ENCODE assay signal across 9 cellular contexts in the genomic region with DNA sequence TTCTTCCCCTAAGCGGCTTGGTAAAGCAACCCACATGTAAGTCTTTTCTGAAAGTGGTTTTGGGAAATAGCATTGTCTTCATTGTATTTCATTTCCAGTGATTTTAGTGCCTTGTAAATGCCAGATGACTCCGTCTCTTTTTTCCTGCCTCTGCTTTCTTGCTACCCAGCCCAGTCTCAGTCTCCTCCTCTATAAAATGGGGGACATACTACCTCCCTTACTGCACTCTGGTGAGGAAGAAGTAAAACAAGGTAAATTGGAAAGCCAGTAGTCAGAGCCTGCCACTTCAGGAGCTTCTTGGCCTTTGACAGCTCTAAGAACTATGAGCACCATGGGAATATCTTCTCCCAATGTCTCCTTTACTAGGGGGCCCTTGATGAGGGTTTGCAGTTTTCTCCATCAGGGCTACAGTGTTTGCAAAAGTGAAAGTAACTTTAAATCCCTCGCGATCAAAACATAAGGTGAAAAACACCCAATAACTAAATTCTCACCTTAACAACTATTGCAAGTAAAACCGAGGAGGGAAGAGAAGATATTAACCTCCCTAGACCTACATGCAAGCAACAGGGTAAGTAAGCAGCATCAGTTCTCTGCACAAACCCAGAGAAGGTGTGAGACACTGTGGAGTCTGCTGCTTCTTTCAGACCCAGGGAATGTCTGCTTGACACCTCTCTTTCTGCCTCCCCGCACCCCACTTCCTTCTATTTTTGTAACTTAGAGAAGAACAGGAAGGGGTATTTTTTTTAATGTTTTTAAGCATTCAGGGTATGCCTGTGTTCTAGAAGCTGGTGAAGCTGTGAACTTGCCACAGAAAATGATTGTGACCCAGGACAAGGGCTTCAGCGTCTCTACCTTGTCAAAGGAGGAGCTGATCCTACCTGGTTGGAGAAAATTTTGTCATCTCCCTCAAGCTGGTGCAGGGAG.
DNase-seq lines count a peak whose midpoint lies in the region; ATAC-seq, FAIRE-seq and TF ChIP-seq lines count a peak whose summit lies in the region.
"Had no signal": no experiment of that assay in that cellular context is flagged by ENCODE, and none has a peak within 500 bp of the region (broad histone marks: within the 10 kb centered on the region; RNA-seq: fewer than 3 reads in every experiment).

No MANE protein-coding gene starts in this region.

- H3K9me3 Mint-ChIP-seq in CD8-positive, alpha-beta memory T cell, result no peaks in the 10 kb centered on the region
- no peaks in the 10 kb centered on the region for H3K9me3 Mint-ChIP-seq in HFFc6
- H3K9me3 Mint-ChIP-seq in T-cell, result no peaks in the 10 kb centered on the region
- no peaks in the 10 kb centered on the region for H3K9me3 Mint-ChIP-seq in effector memory CD8-positive, alpha-beta T cell
- H3K9me3 Mint-ChIP-seq: brain had no signal

- no peak overlapping the region for H3K23ac ChIP-seq in neuronal stem cell (ENCODE audit: low read depth, low read length, poor library complexity)

- H2BK15ac ChIP-seq in neuronal stem cell (ENCODE audit: low read length), result no peak overlapping the region

- H2BK5ac ChIP-seq in neuronal stem cell (ENCODE audit: low read length), result no peak overlapping the region

- no peaks in the 10 kb centered on the region for H3K27me3 Mint-ChIP-seq in CD8-positive, alpha-beta memory T cell
- H3K27me3 Mint-ChIP-seq in HFFc6 (ENCODE audit: insufficient read depth) (peaks cover 10% of the 10 kb centered on the region), T-cell (no peaks in the 10 kb centered on the region)
- H3K27me3 Mint-ChIP-seq in effector memory CD8-positive, alpha-beta T cell, result no peaks in the 10 kb centered on the region

- no peak overlapping the region for H3K18ac ChIP-seq in neuronal stem cell (ENCODE audit: low read length)

- H3K4me2 ChIP-seq in neuronal stem cell (ENCODE audit: insufficient read depth, low read length, poor library complexity, severe bottlenecking) (no peak overlapping the region), GM23248 (ENCODE audit: unreplicated experiment) (no peak overlapping the region)

- no peak for FAIRE-seq in pancreas (lab: Jason Lieb, UNC)

- H3K4me3 ChIP-seq in CD8-positive, alpha-beta memory T cell (ENCODE audit: low read length), result peak overlapping the region; percentile 63
- no peak overlapping the region for H3K4me3 ChIP-seq in pancreas
- no peak overlapping the region for H3K4me3 ChIP-seq in neuronal stem cell (ENCODE audit: low read length in 2 of 2)
- H3K4me3 ChIP-seq in GM23248, result no peak overlapping the region

- H3F3A ChIP-seq in GM23248 (ENCODE audit: insufficient read depth), result no peaks in the 10 kb centered on the region

- no peak overlapping the region for H4K8ac ChIP-seq in neuronal stem cell (ENCODE audit: low read depth, low read length)

- peaks cover 0 to 3% (median 0%) of the 10 kb centered on the region in 3 donors for H3K36me3 Mint-ChIP-seq in CD8-positive, alpha-beta memory T cell
- H3K36me3 Mint-ChIP-seq in HFFc6 (ENCODE audit: low read depth), result no peaks in the 10 kb centered on the region
- no peaks in the 10 kb centered on the region for H3K36me3 Mint-ChIP-seq in T-cell
- H3K36me3 Mint-ChIP-seq in effector memory CD8-positive, alpha-beta T cell (ENCODE audit: insufficient read depth), result peaks cover 4% of the 10 kb centered on the region
- H3K36me3 Mint-ChIP-seq: brain had no signal

- no peak overlapping the region for H3K4ac ChIP-seq in neuronal stem cell (ENCODE audit: low read length)

- 86 to 87% methylated on average over 7 of the region's 7 CpGs for WGBS in pancreas, 2 donors
- WGBS in neuronal stem cell (ENCODE audit: extremely low coverage in 2 of 2, insufficient read length in 2 of 2, insufficient replicate concordance in 1 of 2), 2 donors, result no CpG with 5 or more reads among the region's 7 CpGs
- WGBS in GM23248 (ENCODE audit: low coverage in 1 of 2, low lambda C conversion rate in 2 of 2, missing lambda C conversion rate in 2 of 2), 2 experiments, result 47 to 51% methylated on average over 7 of the region's 7 CpGs

- no peaks in the 10 kb centered on the region for H3K9me3 ChIP-seq in CD8-positive, alpha-beta memory T cell (ENCODE audit: low read length)
- no peaks in the 10 kb centered on the region for H3K9me3 ChIP-seq in pancreas
- H3K9me3 ChIP-seq in neuronal stem cell (replicated peaks in 1 of 2; ENCODE audit: control insufficient read depth in 2 of 2, insufficient read depth in 1 of 2, low read depth in 1 of 2, low read length in 2 of 2), result no peaks in the 10 kb centered on the region
- H3K9me3 ChIP-seq in GM23248 (ENCODE audit: low read depth), result no peaks in the 10 kb centered on the region

- peak overlapping the region; percentile 63 to 88 (median 84) for H3K4me3 Mint-ChIP-seq in CD8-positive, alpha-beta memory T cell
- H3K4me3 Mint-ChIP-seq in HFFc6 (peak overlapping the region; percentile 64; the same call in 1 of the 2 replicates), T-cell (peak overlapping the region; percentile 72 to 88 (median 85))
- H3K4me3 Mint-ChIP-seq in effector memory CD8-positive, alpha-beta T cell, result peak overlapping the region; percentile 66 to 80
- H3K4me3 Mint-ChIP-seq: brain had no signal

- no peak overlapping the region for H2AK5ac ChIP-seq in neuronal stem cell (ENCODE audit: low read depth, low read length)

- CTCF ChIA-PET in CD8-positive, alpha-beta memory T cell (lab: Charles Lee), result interaction anchor here (0.8 to 2.4 kb wide), 2 partner anchors 27 to 159 kb away, joined by 3 to 16 read pairs; partner anchors contain the start of gene EOMES
- CTCF ChIA-PET in T-cell (lab: Charles Lee), result interaction anchor here (0.5 to 1.3 kb wide), 3 partner anchors 28 to 444 kb away, joined by 3 to 9 read pairs (median 5); no protein-coding TSS in a partner anchor

- H3K4me1 ChIP-seq in CD8-positive, alpha-beta memory T cell (ENCODE audit: insufficient read depth, low read length), result peaks cover 65% of the 10 kb centered on the region
- peaks cover 6 to 18% (median 17%) of the 10 kb centered on the region in 3 donors for H3K4me1 ChIP-seq in pancreas
- no peaks in the 10 kb centered on the region for H3K4me1 ChIP-seq in neuronal stem cell (ENCODE audit: control insufficient read depth in 2 of 2, insufficient read depth in 1 of 2, low read depth in 1 of 2, low read length in 2 of 2)
- no peaks in the 10 kb centered on the region for H3K4me1 ChIP-seq in GM23248 (ENCODE audit: insufficient read depth)

- TF ChIP-seq CTCF in HFFc6 (IDR thresholded peaks at IDR 0.05) (no peak), pancreas (IDR thresholded peaks at IDR 0.05) (no peak)

- no peak overlapping the region for H2BK12ac ChIP-seq in neuronal stem cell (ENCODE audit: low read length)

- no peaks in the 10 kb centered on the region for H3K79me2 ChIP-seq in GM23248 (ENCODE audit: insufficient read depth)

- H3K27ac Mint-ChIP-seq in CD8-positive, alpha-beta memory T cell, result peak overlapping the region; percentile 61 to 89 (median 80)
- no peak overlapping the region for H3K27ac Mint-ChIP-seq in HFFc6
- H3K27ac Mint-ChIP-seq in T-cell, result peak overlapping the region; percentile 99
- H3K27ac Mint-ChIP-seq in effector memory CD8-positive, alpha-beta T cell, result peak overlapping the region; percentile 87 to 92
- H3K27ac Mint-ChIP-seq: brain had no signal

- no peaks in the 10 kb centered on the region for H3K27me3 ChIP-seq in CD8-positive, alpha-beta memory T cell (ENCODE audit: insufficient read depth, low read length, poor library complexity, severe bottlenecking)
- H3K27me3 ChIP-seq in pancreas, result no peaks in the 10 kb centered on the region
- H3K27me3 ChIP-seq in neuronal stem cell (ENCODE audit: control insufficient read depth in 3 of 3, insufficient read depth in 3 of 3, low read depth in 1 of 3, low read length in 3 of 3), result no peaks in the 10 kb centered on the region
- H3K27me3 ChIP-seq in GM23248 (replicated peaks; ENCODE audit: insufficient read depth), result 0 out of 2 replicates have a peak, but pooled peaks cover 13% of the 10 kb centered on the region

- ATAC-seq in T-cell (replicated peaks in 1 of 4) (peak; percentile 78 to 88 (median 82)), pancreas (no peak), GM19467 (IDR thresholded peaks at IDR 0.05; ENCODE audit: unreplicated experiment) (no peak)
- peak; percentile 95 for ATAC-seq in effector memory CD8-positive, alpha-beta T cell (replicated peaks)

- no peak overlapping the region for H4K91ac ChIP-seq in neuronal stem cell (ENCODE audit: low read depth, low read length, poor library complexity)

- H3K9me2 ChIP-seq in GM23248 (ENCODE audit: insufficient read depth), result no peaks in the 10 kb centered on the region

- no peak overlapping the region for H3K27ac ChIP-seq in CD8-positive, alpha-beta memory T cell (ENCODE audit: low read depth, low read length)
- H3K27ac ChIP-seq in pancreas (no peak overlapping the region), neuronal stem cell (replicated peaks; ENCODE audit: low read length) (no peak overlapping the region), GM23248 (no peak overlapping the region)

- H3K36me3 ChIP-seq in CD8-positive, alpha-beta memory T cell (ENCODE audit: insufficient read depth, low read length), result no peaks in the 10 kb centered on the region
- H3K36me3 ChIP-seq in pancreas (no peaks in the 10 kb centered on the region), neuronal stem cell (replicated peaks in 1 of 2; ENCODE audit: control insufficient read depth in 2 of 2, insufficient read depth in 2 of 2, low read length in 2 of 2) (no peaks in the 10 kb centered on the region), GM23248 (ENCODE audit: low read depth) (no peaks in the 10 kb centered on the region)

- H2BK120ac ChIP-seq in neuronal stem cell (ENCODE audit: low read depth, low read length), result no peak overlapping the region

- intact Hi-C loops in pancreas (cut with DNase I), result loop anchor here in 1 of 3 donors (10.0 kb wide), 1 partner anchor 166 kb away; no protein-coding TSS in a partner anchor

- no peaks in the 10 kb centered on the region for H4K20me1 ChIP-seq in GM23248 (ENCODE audit: insufficient read depth)

- in situ Hi-C loops in GM23248 (cut with MboI), result no loop called here

- peak; percentile 38 to 83 (median 72) for DNase-seq in CD8-positive, alpha-beta memory T cell
- no peak for DNase-seq in HFFc6
- peak; percentile 32 to 75 (median 58) for DNase-seq in T-cell
- DNase-seq in effector memory CD8-positive, alpha-beta T cell, result peak; percentile 61 to 71 (median 70)
- no peak for DNase-seq in pancreas
- DNase-seq in neuronal stem cell (ENCODE audit: low spot score), result no peak
- DNase-seq in GM23248, result no peak

- no peaks in the 10 kb centered on the region for H3K79me1 ChIP-seq in neuronal stem cell (ENCODE audit: low read depth, low read length)

- POLR2A ChIA-PET in CD8-positive, alpha-beta memory T cell (lab: Charles Lee), result interaction anchor here (0.7 to 1.6 kb wide), 3 partner anchors 15 to 159 kb away, joined by 3 to 5 read pairs (median 3); partner anchors contain the start of gene EOMES
- POLR2A ChIA-PET in T-cell (lab: Charles Lee), result interaction anchor here in 1 of 2 donors (0.6 to 0.7 kb wide), 2 partner anchors 215 to 468 kb away, joined by 3 read pairs; no protein-coding TSS in a partner anchor

- H3K14ac ChIP-seq in neuronal stem cell (ENCODE audit: low read length), result no peak overlapping the region

- peaks cover 60 to 82% (median 81%) of the 10 kb centered on the region in 3 donors for H3K4me1 Mint-ChIP-seq in CD8-positive, alpha-beta memory T cell
- H3K4me1 Mint-ChIP-seq in HFFc6 (ENCODE audit: low read depth) (no peaks in the 10 kb centered on the region), T-cell (peaks cover 71 to 81% (median 74%) of the 10 kb centered on the region in 3 donors)
- peaks cover 41 to 51% of the 10 kb centered on the region in 2 donors for H3K4me1 Mint-ChIP-seq in effector memory CD8-positive, alpha-beta T cell (ENCODE audit: low read depth in 2 of 2)
- H3K4me1 Mint-ChIP-seq: brain had no signal

- H3K9ac ChIP-seq in neuronal stem cell (ENCODE audit: low read depth, low read length, poor library complexity), result no peak overlapping the region
- H3K9ac ChIP-seq in GM23248, result no peak overlapping the region

- H2AFZ ChIP-seq in neuronal stem cell (ENCODE audit: low read length), result no peak overlapping the region
- H2AFZ ChIP-seq in GM23248, result no peak overlapping the region

Comparison
In these comparisons a context has a peak if more than half of its experiments do, and no peak if none do; other contexts are left out.
1. DNase-seq: peak in CD8-positive, alpha-beta memory T cell (5 of 5), T-cell (34 of 34) and effector memory CD8-positive, alpha-beta T cell (3 of 3); none in HFFc6 (single experiment), pancreas (0 of 6), neuronal stem cell (single experiment) and GM23248 (single experiment).
2. ATAC-seq: peak in T-cell (4 of 4) and effector memory CD8-positive, alpha-beta T cell (single experiment); none in pancreas (0 of 4) and GM19467 (single experiment).
3. Peak in every context shown above with its lines, with median percentiles within 50 percentile points of each other: H3K4me3 Mint-ChIP-seq.